In genomic region chr1:206685256-206685748, GRCh38 we compare ENCODE assay signal across 8 cellular contexts. TPM values are rescaled to one million over a fixed set of nuclear protein-coding genes. Genes with fewer than 3 reads are reported as not detected.
DNase-seq lines count a peak whose midpoint lies in the region; ATAC-seq and TF ChIP-seq lines count a peak whose summit lies in the region.

No MANE protein-coding gene starts in this region.

- no peak for TF ChIP-seq CTCF in VCaP (conservative IDR thresholded peaks at IDR 0.05)

- no peaks in the 10 kb centered on the region for H3K36me3 ChIP-seq in ectodermal cell (ENCODE audit: control insufficient read depth, insufficient read depth, low read length)
- H3K36me3 ChIP-seq in mesodermal cell (ENCODE audit: control insufficient read depth, insufficient read depth, low read length): no peaks in the 10 kb centered on the region
- no peaks in the 10 kb centered on the region for H3K36me3 ChIP-seq in subcutaneous abdominal adipose tissue (ENCODE audit: control insufficient read depth in 5 of 5, insufficient read depth in 5 of 5, low read length in 5 of 5)

- no peaks in the 10 kb centered on the region for H3K9me3 ChIP-seq in ectodermal cell (ENCODE audit: control insufficient read depth, low read length)
- no peaks in the 10 kb centered on the region for H3K9me3 ChIP-seq in mesodermal cell (ENCODE audit: control insufficient read depth, low read length)
- H3K9me3 ChIP-seq in subcutaneous abdominal adipose tissue (ENCODE audit: control insufficient read depth in 5 of 5, low read length in 5 of 5): no peaks in the 10 kb centered on the region

- WGBS in ectodermal cell, 2 experiments: 0% methylated on average over 60 of the region's 60 CpGs
- WGBS in mesodermal cell (ENCODE audit: insufficient coverage in 2 of 2), 2 experiments: 0% methylated on average over 19 to 23 of the region's 60 CpGs

- peak overlapping the region; percentile 80 for H3K4me3 ChIP-seq in ectodermal cell (ENCODE audit: insufficient read depth, low read depth, low read length)
- H3K4me3 ChIP-seq in mesodermal cell (ENCODE audit: extremely low read depth, insufficient read depth, low read length, poor library complexity, severe bottlenecking): peak overlapping the region; percentile 81
- peak overlapping the region; percentile 81 to 94 (median 90) for H3K4me3 ChIP-seq in subcutaneous abdominal adipose tissue (ENCODE audit: low read depth in 1 of 5, low read length in 5 of 5)

- peak; percentile 24 for ATAC-seq in GM18867 (IDR thresholded peaks at IDR 0.05; ENCODE audit: unreplicated experiment)
- ATAC-seq in HG03064 (IDR thresholded peaks at IDR 0.05; ENCODE audit: low read depth, unreplicated experiment): peak; percentile 18

- peaks cover 24% of the 10 kb centered on the region for H3K4me1 ChIP-seq in ectodermal cell (ENCODE audit: control insufficient read depth, insufficient read depth, low read length)
- H3K4me1 ChIP-seq in mesodermal cell (ENCODE audit: control insufficient read depth, insufficient read depth, low read length, poor library complexity, severe bottlenecking): peaks cover 36% of the 10 kb centered on the region
- peaks cover 10 to 52% (median 40%) of the 10 kb centered on the region in 5 donors for H3K4me1 ChIP-seq in subcutaneous abdominal adipose tissue (ENCODE audit: control insufficient read depth in 5 of 5, insufficient read depth in 5 of 5, low read length in 5 of 5)

- H3K27me3 ChIP-seq in ectodermal cell (ENCODE audit: control insufficient read depth, insufficient read depth, low read length, poor library complexity, severe bottlenecking) (peaks cover 40% of the 10 kb centered on the region), subcutaneous abdominal adipose tissue (ENCODE audit: control insufficient read depth in 5 of 5, insufficient read depth in 4 of 5, low read length in 5 of 5) (no peaks in the 10 kb centered on the region)

- DNase-seq in HK-2 (ENCODE audit: unreplicated experiment) (no peak), NCI-H774 (lab: John Stamatoyannopoulos, UW) (no peak)

- H3K27ac ChIP-seq in VCaP: peak overlapping the region; percentile 81
- no peak overlapping the region for H3K27ac ChIP-seq in ectodermal cell (ENCODE audit: insufficient read depth, low read depth, low read length, poor library complexity, severe bottlenecking)
- peak overlapping the region; percentile 92 for H3K27ac ChIP-seq in mesodermal cell (ENCODE audit: low read depth, low read length, severe bottlenecking)
- H3K27ac ChIP-seq in subcutaneous abdominal adipose tissue (ENCODE audit: low read depth, low read length): peak overlapping the region; percentile 95

- H3K9ac ChIP-seq in subcutaneous abdominal adipose tissue (ENCODE audit: low read length in 5 of 5): peak overlapping the region; percentile 65 to 96 (median 92)

RNA-seq across cellular contexts. Expression of gene MAPKAPK2, which starts 0.6 kb away (rescaled TPM):
- 77.5 TPM for polyA plus RNA-seq in ectodermal cell (2013, experiment 1 of 4)
- 77.3 TPM for polyA plus RNA-seq in ectodermal cell (2013, experiment 2 of 4)
- 63.0 TPM for polyA plus RNA-seq in ectodermal cell (2013, experiment 3 of 4)
- 72.9 TPM for polyA plus RNA-seq in ectodermal cell (2013, experiment 4 of 4)
- polyA plus RNA-seq in mesodermal cell (2013, experiment 1 of 2): 91.5 TPM
- 79.3 TPM for polyA plus RNA-seq in mesodermal cell (2013, experiment 2 of 2)

RNA-seq across cellular contexts. Expression of gene DYRK3, which starts 50.0 kb away (rescaled TPM):
- 14.7 TPM for polyA plus RNA-seq in ectodermal cell (2013, experiment 1 of 4)
- polyA plus RNA-seq in ectodermal cell (2013, experiment 2 of 4): 15.8 TPM
- 11.4 TPM for polyA plus RNA-seq in ectodermal cell (2013, experiment 3 of 4)
- 12.5 TPM for polyA plus RNA-seq in ectodermal cell (2013, experiment 4 of 4)
- 12.6 TPM for polyA plus RNA-seq in mesodermal cell (2013, experiment 1 of 2)
- 10.4 TPM for polyA plus RNA-seq in mesodermal cell (2013, experiment 2 of 2)
